Comparison of ENCODE assay signal across 1 cellular context in the genomic region with DNA sequence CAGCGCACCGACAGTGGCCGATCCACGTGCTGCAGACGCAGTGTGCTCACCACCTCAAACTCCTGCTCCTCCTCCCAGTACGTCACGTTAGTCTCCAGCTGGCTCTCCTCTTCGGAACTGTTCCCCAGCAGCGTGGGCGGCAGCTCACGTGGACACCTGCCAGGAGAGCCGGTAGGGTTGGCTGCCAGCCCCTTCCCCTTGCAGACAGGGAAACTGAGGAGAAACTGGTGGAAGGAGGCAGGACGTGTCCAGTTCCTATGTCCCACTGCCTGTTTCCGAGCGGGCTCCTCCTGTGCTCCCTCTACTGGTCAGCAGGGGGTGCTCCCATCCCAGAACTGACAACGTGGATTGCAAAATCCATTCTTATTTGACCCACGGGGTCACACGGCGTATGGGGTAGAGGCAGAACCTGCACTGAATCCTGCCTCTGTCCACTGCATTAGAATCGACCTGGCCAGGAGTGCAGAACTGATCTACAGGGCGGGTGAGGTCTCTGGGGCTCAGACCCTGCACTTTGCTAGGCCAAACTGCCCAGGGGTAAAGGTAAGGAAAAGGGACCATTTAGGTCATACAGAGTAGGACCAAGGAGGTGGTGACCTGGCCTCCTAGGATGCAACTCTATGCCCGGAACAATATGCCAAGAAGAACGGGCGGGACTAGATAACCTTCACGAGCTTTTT.
TF ChIP-seq lines count a peak whose summit lies in the region.

No MANE protein-coding gene starts in this region.

TF ChIP-seq in K562, 482 proteins besides CTCF, POLR2A, EP300 and RAD21 (continued from another document and continues in another):
- no peak for TF ChIP-seq ZKSCAN3 (CRISPR knock-in tag; IDR thresholded peaks at IDR 0.05)
- TF ChIP-seq ATF7 (IDR thresholded peaks at IDR 0.05) = peak; percentile 45; the same call in 1 of the 2 replicates
- no peak for TF ChIP-seq LEF1 (IDR thresholded peaks at IDR 0.05)
- TF ChIP-seq, protein P1, sequence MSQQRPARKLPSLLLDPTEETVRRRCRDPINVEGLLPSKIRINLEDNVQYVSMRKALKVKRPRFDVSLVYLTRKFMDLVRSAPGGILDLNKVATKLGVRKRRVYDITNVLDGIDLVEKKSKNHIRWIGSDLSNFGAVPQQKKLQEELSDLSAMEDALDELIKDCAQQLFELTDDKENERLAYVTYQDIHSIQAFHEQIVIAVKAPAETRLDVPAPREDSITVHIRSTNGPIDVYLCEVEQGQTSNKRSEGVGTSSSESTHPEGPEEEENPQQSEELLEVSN (IDR thresholded peaks at IDR 0.05; ENCODE audit: borderline replicate concordance in 1 of 2, extremely low read depth in 1 of 2, insufficient read depth in 1 of 2, insufficient read length in 1 of 2, low read depth in 1 of 2, low read length in 1 of 2, poor library complexity in 1 of 2, severe bottlenecking in 1 of 2) = peak; percentile 78 to 82
- TF ChIP-seq RBM22 (IDR thresholded peaks at IDR 0.05; ENCODE audit: low read depth, low read length, poor library complexity, severe bottlenecking) = no peak
- no peak for TF ChIP-seq ZNF124 (CRISPR knock-in tag; IDR thresholded peaks at IDR 0.05)
- TF ChIP-seq, protein P2, sequence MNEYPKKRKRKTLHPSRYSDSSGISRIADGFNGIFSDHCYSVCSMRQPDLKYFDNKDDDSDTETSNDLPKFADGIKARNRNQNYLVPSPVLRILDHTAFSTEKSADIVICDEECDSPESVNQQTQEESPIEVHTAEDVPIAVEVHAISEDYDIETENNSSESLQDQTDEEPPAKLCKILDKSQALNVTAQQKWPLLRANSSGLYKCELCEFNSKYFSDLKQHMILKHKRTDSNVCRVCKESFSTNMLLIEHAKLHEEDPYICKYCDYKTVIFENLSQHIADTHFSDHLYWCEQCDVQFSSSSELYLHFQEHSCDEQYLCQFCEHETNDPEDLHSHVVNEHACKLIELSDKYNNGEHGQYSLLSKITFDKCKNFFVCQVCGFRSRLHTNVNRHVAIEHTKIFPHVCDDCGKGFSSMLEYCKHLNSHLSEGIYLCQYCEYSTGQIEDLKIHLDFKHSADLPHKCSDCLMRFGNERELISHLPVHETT (CRISPR knock-in tag; conservative IDR thresholded peaks at IDR 0.05 in 1 of 2, IDR thresholded peaks at IDR 0.05 in 1 of 2) = no peak
- TF ChIP-seq TCF7L2 (IDR thresholded peaks at IDR 0.05; ENCODE audit: low read depth, low read length) = no peak
- no peak for TF ChIP-seq RBM39 (optimal IDR thresholded peaks at IDR 0.05; ENCODE audit: low read depth, low read length)
- TF ChIP-seq PML (IDR thresholded peaks at IDR 0.05; ENCODE audit: low read length) = no peak
- TF ChIP-seq L3MBTL2 (IDR thresholded peaks at IDR 0.05) = peak; percentile 87
- TF ChIP-seq, protein P3, sequence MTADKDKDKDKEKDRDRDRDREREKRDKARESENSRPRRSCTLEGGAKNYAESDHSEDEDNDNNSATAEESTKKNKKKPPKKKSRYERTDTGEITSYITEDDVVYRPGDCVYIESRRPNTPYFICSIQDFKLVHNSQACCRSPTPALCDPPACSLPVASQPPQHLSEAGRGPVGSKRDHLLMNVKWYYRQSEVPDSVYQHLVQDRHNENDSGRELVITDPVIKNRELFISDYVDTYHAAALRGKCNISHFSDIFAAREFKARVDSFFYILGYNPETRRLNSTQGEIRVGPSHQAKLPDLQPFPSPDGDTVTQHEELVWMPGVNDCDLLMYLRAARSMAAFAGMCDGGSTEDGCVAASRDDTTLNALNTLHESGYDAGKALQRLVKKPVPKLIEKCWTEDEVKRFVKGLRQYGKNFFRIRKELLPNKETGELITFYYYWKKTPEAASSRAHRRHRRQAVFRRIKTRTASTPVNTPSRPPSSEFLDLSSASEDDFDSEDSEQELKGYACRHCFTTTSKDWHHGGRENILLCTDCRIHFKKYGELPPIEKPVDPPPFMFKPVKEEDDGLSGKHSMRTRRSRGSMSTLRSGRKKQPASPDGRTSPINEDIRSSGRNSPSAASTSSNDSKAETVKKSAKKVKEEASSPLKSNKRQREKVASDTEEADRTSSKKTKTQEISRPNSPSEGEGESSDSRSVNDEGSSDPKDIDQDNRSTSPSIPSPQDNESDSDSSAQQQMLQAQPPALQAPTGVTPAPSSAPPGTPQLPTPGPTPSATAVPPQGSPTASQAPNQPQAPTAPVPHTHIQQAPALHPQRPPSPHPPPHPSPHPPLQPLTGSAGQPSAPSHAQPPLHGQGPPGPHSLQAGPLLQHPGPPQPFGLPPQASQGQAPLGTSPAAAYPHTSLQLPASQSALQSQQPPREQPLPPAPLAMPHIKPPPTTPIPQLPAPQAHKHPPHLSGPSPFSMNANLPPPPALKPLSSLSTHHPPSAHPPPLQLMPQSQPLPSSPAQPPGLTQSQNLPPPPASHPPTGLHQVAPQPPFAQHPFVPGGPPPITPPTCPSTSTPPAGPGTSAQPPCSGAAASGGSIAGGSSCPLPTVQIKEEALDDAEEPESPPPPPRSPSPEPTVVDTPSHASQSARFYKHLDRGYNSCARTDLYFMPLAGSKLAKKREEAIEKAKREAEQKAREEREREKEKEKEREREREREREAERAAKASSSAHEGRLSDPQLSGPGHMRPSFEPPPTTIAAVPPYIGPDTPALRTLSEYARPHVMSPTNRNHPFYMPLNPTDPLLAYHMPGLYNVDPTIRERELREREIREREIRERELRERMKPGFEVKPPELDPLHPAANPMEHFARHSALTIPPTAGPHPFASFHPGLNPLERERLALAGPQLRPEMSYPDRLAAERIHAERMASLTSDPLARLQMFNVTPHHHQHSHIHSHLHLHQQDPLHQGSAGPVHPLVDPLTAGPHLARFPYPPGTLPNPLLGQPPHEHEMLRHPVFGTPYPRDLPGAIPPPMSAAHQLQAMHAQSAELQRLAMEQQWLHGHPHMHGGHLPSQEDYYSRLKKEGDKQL (CRISPR knock-in tag; IDR thresholded peaks at IDR 0.05; ENCODE audit: borderline replicate concordance) = no peak
- TF ChIP-seq KLF1 (tag; IDR thresholded peaks at IDR 0.05) = peak; percentile 54; the same call in 1 of the 2 replicates
- TF ChIP-seq, protein P4, sequence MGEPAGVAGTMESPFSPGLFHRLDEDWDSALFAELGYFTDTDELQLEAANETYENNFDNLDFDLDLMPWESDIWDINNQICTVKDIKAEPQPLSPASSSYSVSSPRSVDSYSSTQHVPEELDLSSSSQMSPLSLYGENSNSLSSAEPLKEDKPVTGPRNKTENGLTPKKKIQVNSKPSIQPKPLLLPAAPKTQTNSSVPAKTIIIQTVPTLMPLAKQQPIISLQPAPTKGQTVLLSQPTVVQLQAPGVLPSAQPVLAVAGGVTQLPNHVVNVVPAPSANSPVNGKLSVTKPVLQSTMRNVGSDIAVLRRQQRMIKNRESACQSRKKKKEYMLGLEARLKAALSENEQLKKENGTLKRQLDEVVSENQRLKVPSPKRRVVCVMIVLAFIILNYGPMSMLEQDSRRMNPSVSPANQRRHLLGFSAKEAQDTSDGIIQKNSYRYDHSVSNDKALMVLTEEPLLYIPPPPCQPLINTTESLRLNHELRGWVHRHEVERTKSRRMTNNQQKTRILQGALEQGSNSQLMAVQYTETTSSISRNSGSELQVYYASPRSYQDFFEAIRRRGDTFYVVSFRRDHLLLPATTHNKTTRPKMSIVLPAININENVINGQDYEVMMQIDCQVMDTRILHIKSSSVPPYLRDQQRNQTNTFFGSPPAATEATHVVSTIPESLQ (CRISPR knock-in tag; IDR thresholded peaks at IDR 0.05) = no peak
- peak in 1 of 2 experiments; percentile 66; a peak in 1 of 3 replicates for TF ChIP-seq CBX3 (IDR thresholded peaks at IDR 0.05; ENCODE audit: borderline replicate concordance in 1 of 2, low read length in 2 of 2)
- TF ChIP-seq CC2D1A (IDR thresholded peaks at IDR 0.05) = peak; percentile 81
- TF ChIP-seq KDM5B (IDR thresholded peaks at IDR 0.05; ENCODE audit: insufficient replicate concordance, low read depth, low read length) = no peak
- no peak for TF ChIP-seq SMARCE1 (IDR thresholded peaks at IDR 0.05)
- no peak for TF ChIP-seq BRD4 (IDR thresholded peaks at IDR 0.05)
- TF ChIP-seq SREBF2 (CRISPR knock-in tag; IDR thresholded peaks at IDR 0.05) = no peak
- TF ChIP-seq, protein P5, sequence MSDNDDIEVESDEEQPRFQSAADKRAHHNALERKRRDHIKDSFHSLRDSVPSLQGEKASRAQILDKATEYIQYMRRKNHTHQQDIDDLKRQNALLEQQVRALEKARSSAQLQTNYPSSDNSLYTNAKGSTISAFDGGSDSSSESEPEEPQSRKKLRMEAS (CRISPR knock-in tag; IDR thresholded peaks at IDR 0.05) = peak; percentile 96
- no peak for TF ChIP-seq GATAD2A (IDR thresholded peaks at IDR 0.05)
- no peak for TF ChIP-seq CBFA2T3 (IDR thresholded peaks at IDR 0.05)
- TF ChIP-seq, protein P6, sequence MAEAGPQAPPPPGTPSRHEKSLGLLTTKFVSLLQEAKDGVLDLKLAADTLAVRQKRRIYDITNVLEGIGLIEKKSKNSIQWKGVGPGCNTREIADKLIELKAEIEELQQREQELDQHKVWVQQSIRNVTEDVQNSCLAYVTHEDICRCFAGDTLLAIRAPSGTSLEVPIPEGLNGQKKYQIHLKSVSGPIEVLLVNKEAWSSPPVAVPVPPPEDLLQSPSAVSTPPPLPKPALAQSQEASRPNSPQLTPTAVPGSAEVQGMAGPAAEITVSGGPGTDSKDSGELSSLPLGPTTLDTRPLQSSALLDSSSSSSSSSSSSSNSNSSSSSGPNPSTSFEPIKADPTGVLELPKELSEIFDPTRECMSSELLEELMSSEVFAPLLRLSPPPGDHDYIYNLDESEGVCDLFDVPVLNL (CRISPR knock-in tag; IDR thresholded peaks at IDR 0.05; ENCODE audit: low read depth) = no peak
- no peak for TF ChIP-seq PRMT5 (CRISPR knock-in tag; IDR thresholded peaks at IDR 0.05)
- TF ChIP-seq NR2F6 (CRISPR knock-in tag; IDR thresholded peaks at IDR 0.05) = no peak
- no peak for TF ChIP-seq XRCC4 (IDR thresholded peaks at IDR 0.05; ENCODE audit: extremely low read depth, insufficient read depth, insufficient read length)
- TF ChIP-seq NR4A1 (CRISPR knock-in tag; IDR thresholded peaks at IDR 0.05) = peak; percentile 45; the same call in 1 of the 2 replicates
- no peak for TF ChIP-seq NR4A1 (tag; IDR thresholded peaks at IDR 0.05)
- no peak for TF ChIP-seq HMG20A (CRISPR knock-in tag; conservative IDR thresholded peaks at IDR 0.05)
- TF ChIP-seq SMARCA5 (IDR thresholded peaks at IDR 0.05) = no peak
- TF ChIP-seq GATA2 (CRISPR knock-in tag; IDR thresholded peaks at IDR 0.05) = no peak
- TF ChIP-seq, protein P7, sequence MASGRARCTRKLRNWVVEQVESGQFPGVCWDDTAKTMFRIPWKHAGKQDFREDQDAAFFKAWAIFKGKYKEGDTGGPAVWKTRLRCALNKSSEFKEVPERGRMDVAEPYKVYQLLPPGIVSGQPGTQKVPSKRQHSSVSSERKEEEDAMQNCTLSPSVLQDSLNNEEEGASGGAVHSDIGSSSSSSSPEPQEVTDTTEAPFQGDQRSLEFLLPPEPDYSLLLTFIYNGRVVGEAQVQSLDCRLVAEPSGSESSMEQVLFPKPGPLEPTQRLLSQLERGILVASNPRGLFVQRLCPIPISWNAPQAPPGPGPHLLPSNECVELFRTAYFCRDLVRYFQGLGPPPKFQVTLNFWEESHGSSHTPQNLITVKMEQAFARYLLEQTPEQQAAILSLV (tag; IDR thresholded peaks at IDR 0.05) = peak; percentile 75
- TF ChIP-seq CBFA2T2 (conservative IDR thresholded peaks at IDR 0.05) = no peak
- no peak for TF ChIP-seq ZFP36 (IDR thresholded peaks at IDR 0.05; ENCODE audit: low read depth, low read length, partially characterized antibody)
- no peak for TF ChIP-seq MAFG (tag; conservative IDR thresholded peaks at IDR 0.05)
- peak; percentile 59 to 69; a peak in 2 of 4 replicates for TF ChIP-seq NRF1 (conservative IDR thresholded peaks at IDR 0.05 in 1 of 2, IDR thresholded peaks at IDR 0.05 in 1 of 2)
- TF ChIP-seq, protein P8, sequence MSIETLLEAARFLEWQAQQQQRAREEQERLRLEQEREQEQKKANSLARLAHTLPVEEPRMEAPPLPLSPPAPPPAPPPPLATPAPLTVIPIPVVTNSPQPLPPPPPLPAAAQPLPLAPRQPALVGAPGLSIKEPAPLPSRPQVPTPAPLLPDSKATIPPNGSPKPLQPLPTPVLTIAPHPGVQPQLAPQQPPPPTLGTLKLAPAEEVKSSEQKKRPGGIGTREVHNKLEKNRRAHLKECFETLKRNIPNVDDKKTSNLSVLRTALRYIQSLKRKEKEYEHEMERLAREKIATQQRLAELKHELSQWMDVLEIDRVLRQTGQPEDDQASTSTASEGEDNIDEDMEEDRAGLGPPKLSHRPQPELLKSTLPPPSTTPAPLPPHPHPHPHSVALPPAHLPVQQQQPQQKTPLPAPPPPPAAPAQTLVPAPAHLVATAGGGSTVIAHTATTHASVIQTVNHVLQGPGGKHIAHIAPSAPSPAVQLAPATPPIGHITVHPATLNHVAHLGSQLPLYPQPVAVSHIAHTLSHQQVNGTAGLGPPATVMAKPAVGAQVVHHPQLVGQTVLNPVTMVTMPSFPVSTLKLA (conservative IDR thresholded peaks at IDR 0.05) = peak in 1 of 2 experiments; percentile 77; a peak in 1 of 4 replicates
- TF ChIP-seq NFE2L1 (tag; IDR thresholded peaks at IDR 0.05; ENCODE audit: borderline replicate concordance, low read depth) = no peak
- no peak for TF ChIP-seq ZC3H11A (IDR thresholded peaks at IDR 0.05; ENCODE audit: low read depth, low read length)
- TF ChIP-seq MEF2A (IDR thresholded peaks at IDR 0.05; ENCODE audit: control insufficient read depth, low read depth, low read length) = no peak
- no peak for TF ChIP-seq PURB (CRISPR knock-in tag; IDR thresholded peaks at IDR 0.05; ENCODE audit: low read depth)
- no peak for TF ChIP-seq ZBTB1 (CRISPR knock-in tag; IDR thresholded peaks at IDR 0.05; ENCODE audit: borderline replicate concordance, low read depth)
- no peak for TF ChIP-seq NFXL1 (CRISPR knock-in tag; IDR thresholded peaks at IDR 0.05)
- peak; percentile 48; the same call in 1 of the 2 replicates for TF ChIP-seq MYC (IDR thresholded peaks at IDR 0.05; ENCODE audit: low read depth, low read length)
- TF ChIP-seq MYC (CRISPR knock-in tag; IDR thresholded peaks at IDR 0.05; ENCODE audit: borderline replicate concordance, low read depth) = no peak
